22 cellular contexts compared by ENCODE assay signal in genomic region chr4:142697303-142697702, GRCh38.
DNase-seq lines count a peak whose midpoint lies in the region; ATAC-seq and TF ChIP-seq lines count a peak whose summit lies in the region.
"Had no signal": no experiment of that assay in that cellular context is flagged by ENCODE, and none has a peak within 500 bp of the region (broad histone marks: within the 10 kb centered on the region; RNA-seq: fewer than 3 reads in every experiment).

No MANE protein-coding gene starts in this region.

- H3K9me3 ChIP-seq in HEK293 (ENCODE audit: control insufficient read depth, insufficient read depth, low read depth, low read length) = no peaks in the 10 kb centered on the region
- no peaks in the 10 kb centered on the region for H3K9me3 ChIP-seq in T-helper 17 cell (ENCODE audit: control insufficient read depth, low read length, poor library complexity, severe bottlenecking)
- H3K9me3 ChIP-seq in naive thymus-derived CD4-positive, alpha-beta T cell (ENCODE audit: control insufficient read depth in 2 of 3, low read length in 3 of 3) = no peaks in the 10 kb centered on the region
- H3K9me3 ChIP-seq in Peyer's patch = no peaks in the 10 kb centered on the region
- H3K9me3 ChIP-seq: Caco-2, SJCRH30, spleen had no signal

- H3K36me3 ChIP-seq in HEK293 (ENCODE audit: control insufficient read depth in 2 of 2, insufficient read depth in 1 of 2, low read length in 2 of 2) = no peaks in the 10 kb centered on the region
- H3K36me3 ChIP-seq in naive thymus-derived CD4-positive, alpha-beta T cell (ENCODE audit: control insufficient read depth in 2 of 3, insufficient read depth in 3 of 3, low read length in 3 of 3) = no peaks in the 10 kb centered on the region
- no peaks in the 10 kb centered on the region for H3K36me3 ChIP-seq in Peyer's patch
- H3K36me3 ChIP-seq: SJCRH30, spleen had no signal

- H3K4me1 ChIP-seq in HEK293 (ENCODE audit: control insufficient read depth, insufficient read depth, low read length) (peaks cover 9% of the 10 kb centered on the region; the same call in 1 of the 2 replicates), Peyer's patch (no peaks in the 10 kb centered on the region)
- H3K4me1 ChIP-seq in naive thymus-derived CD4-positive, alpha-beta T cell (ENCODE audit: control insufficient read depth in 2 of 2, insufficient read depth in 2 of 2, low read length in 2 of 2) = peaks cover 46 to 72% of the 10 kb centered on the region in 2 donors
- H3K4me1 ChIP-seq: Caco-2, SJCRH30, spleen had no signal

- peaks cover 60% of the 10 kb centered on the region for H3K4me1 Mint-ChIP-seq in activated T-cell treated with anti-CD3 and anti-CD28 coated beads, Interleukin-2, amount 50 U/mL, for 4 hours (ENCODE audit: low read depth)
- H3K4me1 Mint-ChIP-seq in T-helper 17 cell = peaks cover 35% of the 10 kb centered on the region
- H3K4me1 Mint-ChIP-seq in naive thymus-derived CD4-positive, alpha-beta T cell = peaks cover 39 to 89% (median 71%) of the 10 kb centered on the region in 7 donors
- H3K4me1 Mint-ChIP-seq: GM23338, WTC11 had no signal

- no peak overlapping the region for H3K27ac ChIP-seq in HEK293 (ENCODE audit: extremely low read depth, low read depth, low read length)
- peak overlapping the region; percentile 65 for H3K27ac ChIP-seq in naive thymus-derived CD4-positive, alpha-beta T cell (ENCODE audit: low read depth, low read length)
- H3K27ac ChIP-seq in Peyer's patch = no peak overlapping the region
- H3K27ac ChIP-seq: KMS-11, SJCRH30 had no signal

- peak overlapping the region; percentile 16 for H3K4me3 Mint-ChIP-seq in activated T-cell treated with anti-CD3 and anti-CD28 coated beads, Interleukin-2, amount 50 U/mL, for 4 hours
- H3K4me3 Mint-ChIP-seq in T-helper 17 cell = peak overlapping the region; percentile 46
- peak overlapping the region in 8 of 10 donors; percentile 65 to 87 (median 77) for H3K4me3 Mint-ChIP-seq in naive thymus-derived CD4-positive, alpha-beta T cell
- H3K4me3 Mint-ChIP-seq: activated CD8-positive, alpha-beta memory T cell treated with anti-CD3 and anti-CD28 coated beads, Interleukin-2, amount 10 ng/mL, durations not matched to agents 7 days and 5 days; brain; GM23338; T-helper 1 cell treated with Interleukin-12 subunit alpha and Interleukin-12 subunit beta and Interleukin-4 antibody, amounts not matched to agents 30 μg/mL and 1 μg/mL, for 36 hours; WTC11 had no signal

- H3K27me3 Mint-ChIP-seq in activated T-cell treated with anti-CD3 and anti-CD28 coated beads, Interleukin-2, amount 50 U/mL, for 4 hours (ENCODE audit: low read depth) = no peaks in the 10 kb centered on the region
- H3K27me3 Mint-ChIP-seq in T-helper 17 cell = no peaks in the 10 kb centered on the region
- H3K27me3 Mint-ChIP-seq in naive thymus-derived CD4-positive, alpha-beta T cell = no peaks in the 10 kb centered on the region
- H3K27me3 Mint-ChIP-seq: activated CD8-positive, alpha-beta memory T cell treated with anti-CD3 and anti-CD28 coated beads, Interleukin-2, amount 10 ng/mL, durations not matched to agents 7 days and 5 days; brain had no signal

- H3K27ac Mint-ChIP-seq in T-helper 17 cell = peak overlapping the region; percentile 94
- peak overlapping the region in 8 of 9 donors; percentile 87 to 98 (median 95) for H3K27ac Mint-ChIP-seq in naive thymus-derived CD4-positive, alpha-beta T cell
- H3K27ac Mint-ChIP-seq: activated CD8-positive, alpha-beta memory T cell treated with anti-CD3 and anti-CD28 coated beads, Interleukin-2, amount 10 ng/mL, durations not matched to agents 7 days and 5 days; GM23338; T-helper 1 cell treated with Interleukin-12 subunit alpha and Interleukin-12 subunit beta and Interleukin-4 antibody, amounts not matched to agents 30 μg/mL and 1 μg/mL, for 36 hours; WTC11 had no signal

- ATAC-seq in activated T-cell treated with anti-CD3 and anti-CD28 coated beads, Interleukin-2, amount 50 U/mL, for 4 hours = no peak
- no peak for ATAC-seq in T-helper 17 cell
- no peak for ATAC-seq in naive thymus-derived CD4-positive, alpha-beta T cell
- ATAC-seq in HG02852 (IDR thresholded peaks at IDR 0.05; ENCODE audit: unreplicated experiment) = no peak
- ATAC-seq in GM21723 (IDR thresholded peaks at IDR 0.05; ENCODE audit: unreplicated experiment) = no peak
- ATAC-seq: GM23338, WTC11 had no signal

- no peak for TF ChIP-seq CTCF in HEK293 (tag by site-specific recombination; IDR thresholded peaks at IDR 0.05)
- TF ChIP-seq CTCF in Peyer's patch (IDR thresholded peaks at IDR 0.05) = no peak

- H3K9me3 Mint-ChIP-seq in activated T-cell treated with anti-CD3 and anti-CD28 coated beads, Interleukin-2, amount 50 U/mL, for 4 hours = no peaks in the 10 kb centered on the region
- peaks cover 0 to 19% (median 4%) of the 10 kb centered on the region in 11 donors for H3K9me3 Mint-ChIP-seq in naive thymus-derived CD4-positive, alpha-beta T cell
- H3K9me3 Mint-ChIP-seq: brain, GM23338, WTC11 had no signal

- intact Hi-C loops in naive thymus-derived CD4-positive, alpha-beta T cell (cut with micrococcal nuclease) = loop anchor here (2.0 to 5.0 kb wide), 3 partner anchors 15 to 291 kb away; no protein-coding TSS in a partner anchor

- no peak for DNase-seq in activated T-cell treated with anti-CD3 and anti-CD28 coated beads, Interleukin-2, amount 50 U/mL, for 4 hours
- no peak for DNase-seq in activated T-cell treated with anti-CD3 and anti-CD28 coated beads, Interleukin-2, amount 50 U/mL, for 1 hour
- DNase-seq in T-helper 17 cell (no peak), Peyer's patch (no peak)
- no peak for DNase-seq in naive thymus-derived CD4-positive, alpha-beta T cell
- DNase-seq: activated CD8-positive, alpha-beta memory T cell treated with anti-CD3 and anti-CD28 coated beads, Interleukin-2, amount 10 ng/mL, durations not matched to agents 7 days and 5 days; Caco-2; head of caudate nucleus; NCI-H1092; NCI-H2171; NCI-H526 treated with DMSO at 0.1 percent for 48 hours; SJCRH30; spleen; stimulated activated CD8-positive, alpha-beta memory T cell treated with anti-CD3 and anti-CD28 coated beads, Interleukin-4, amount 100 ng/mL, for 48 hours had no signal

- POLR2A ChIA-PET in HEK293 (lab: Yijun Ruan, JAX) = no interaction called here
- POLR2A ChIA-PET in naive thymus-derived CD4-positive, alpha-beta T cell (lab: Charles Lee) = interaction anchor here (0.5 to 12.4 kb wide), 8 partner anchors 9 to 343 kb away, joined by 3 to 135 read pairs (median 6); no protein-coding TSS in a partner anchor

- H3K4me3 ChIP-seq in HEK293 (ENCODE audit: low read depth, low read length) (no peak overlapping the region), Peyer's patch (no peak overlapping the region)
- H3K4me3 ChIP-seq in naive thymus-derived CD4-positive, alpha-beta T cell (ENCODE audit: low read length) = peak overlapping the region; percentile 19
- H3K4me3 ChIP-seq: GM23338, SJCRH30, spleen had no signal

- no peaks in the 10 kb centered on the region for H3K27me3 ChIP-seq in naive thymus-derived CD4-positive, alpha-beta T cell (ENCODE audit: control insufficient read depth in 2 of 2, insufficient read depth in 2 of 2, low read length in 2 of 2)
- H3K27me3 ChIP-seq in Peyer's patch = no peaks in the 10 kb centered on the region
- H3K27me3 ChIP-seq: SJCRH30, spleen had no signal

- no peak for TF ChIP-seq POLR2A in Peyer's patch (IDR thresholded peaks at IDR 0.05)

- CTCF ChIA-PET in HEK293 (lab: Yijun Ruan, JAX) = no interaction called here
- CTCF ChIA-PET in naive thymus-derived CD4-positive, alpha-beta T cell (lab: Charles Lee) = interaction anchor here (1.2 to 1.7 kb wide), 2 partner anchors 343 to 344 kb away, joined by 4 read pairs; no protein-coding TSS in a partner anchor

- H3K36me3 Mint-ChIP-seq in activated T-cell treated with anti-CD3 and anti-CD28 coated beads, Interleukin-2, amount 50 U/mL, for 4 hours (ENCODE audit: insufficient read depth) = no peaks in the 10 kb centered on the region
- H3K36me3 Mint-ChIP-seq in T-helper 17 cell (ENCODE audit: low read depth) = peaks cover 5% of the 10 kb centered on the region
- peaks cover 5 to 23% (median 7%) of the 10 kb centered on the region in 5 donors for H3K36me3 Mint-ChIP-seq in naive thymus-derived CD4-positive, alpha-beta T cell
- H3K36me3 Mint-ChIP-seq: activated CD8-positive, alpha-beta memory T cell treated with anti-CD3 and anti-CD28 coated beads, Interleukin-2, amount 10 ng/mL, durations not matched to agents 7 days and 5 days; brain; WTC11 had no signal

TF ChIP-seq in HEK293, 187 proteins besides CTCF, POLR2A, EP300 and RAD21 (continues in another document):
- TF ChIP-seq WT1 (tag by site-specific recombination; IDR thresholded peaks at IDR 0.05) = peak; percentile 86
- TF ChIP-seq, protein P1, sequence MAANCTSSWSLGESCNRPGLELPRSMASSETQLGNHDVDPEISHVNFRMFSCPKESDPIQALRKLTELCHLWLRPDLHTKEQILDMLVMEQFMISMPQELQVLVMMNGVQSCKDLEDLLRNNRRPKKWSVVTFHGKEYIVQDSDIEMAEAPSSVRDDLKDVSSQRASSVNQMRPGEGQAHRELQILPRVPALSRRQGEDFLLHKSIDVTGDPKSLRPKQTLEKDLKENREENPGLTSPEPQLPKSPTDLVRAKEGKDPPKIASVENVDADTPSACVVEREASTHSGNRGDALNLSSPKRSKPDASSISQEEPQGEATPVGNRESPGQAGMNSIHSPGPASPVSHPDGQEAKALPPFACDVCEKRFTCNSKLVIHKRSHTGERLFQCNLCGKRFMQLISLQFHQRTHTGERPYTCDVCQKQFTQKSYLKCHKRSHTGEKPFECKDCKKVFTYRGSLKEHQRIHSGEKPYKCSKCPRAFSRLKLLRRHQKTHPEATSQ (tag by site-specific recombination; IDR thresholded peaks at IDR 0.05) = no peak
- TF ChIP-seq ZNF223 (tag by site-specific recombination; IDR thresholded peaks at IDR 0.05) = no peak
- no peak for TF ChIP-seq GLIS2 (tag by site-specific recombination; IDR thresholded peaks at IDR 0.05)
- TF ChIP-seq ZNF514 (tag by site-specific recombination; IDR thresholded peaks at IDR 0.05) = no peak
- TF ChIP-seq ZNF248 (tag by site-specific recombination; IDR thresholded peaks at IDR 0.05) = no peak
- TF ChIP-seq ZNF580 (tag by site-specific recombination; IDR thresholded peaks at IDR 0.05) = peak; percentile 70; the same call in 1 of the 2 replicates
- no peak for TF ChIP-seq SP3 (tag by site-specific recombination; IDR thresholded peaks at IDR 0.05)

Comparison
In these comparisons a context has a peak if more than half of its experiments do, and no peak if none do; other contexts are left out.
1. H3K4me3 Mint-ChIP-seq: peak in every context shown above with its lines; median percentile 77 in naive thymus-derived CD4-positive, alpha-beta T cell; 46 in T-helper 17 cell; 16 in activated T-cell treated with anti-CD3 and anti-CD28 coated beads, Interleukin-2, amount 50 U/mL, for 4 hours.